Comparison of ENCODE assay signal across 30 cellular contexts in genomic region chr16:53036066-53036465, GRCh38. TPM values are rescaled to one million over a fixed set of nuclear protein-coding genes. Genes with fewer than 3 reads are reported as not detected.
"Had no signal": no experiment of that assay in that cellular context is flagged by ENCODE, and none has a peak within 500 bp of the region (broad histone marks: within the 10 kb centered on the region; RNA-seq: fewer than 3 reads in every experiment).

No MANE protein-coding gene starts in this region.

- H3K4me3 ChIP-seq: ascending aorta, cardiac muscle cell had no signal

- ATAC-seq: activated CD8-positive, alpha-beta memory T cell treated with anti-CD3 and anti-CD28 coated beads, Interleukin-2, amount 10 ng/mL, durations not matched to agents 7 days and 5 days; activated CD8-positive, alpha-beta T cell treated with anti-CD3 and anti-CD28 coated beads, Interleukin-2, amount 10 ng/mL, durations not matched to agents 7 days and 5 days; activated naive CD8-positive, alpha-beta T cell treated with anti-CD3 and anti-CD28 coated beads, Interleukin-2, amount 50 U/mL, for 24 hours had no signal

- FAIRE-seq: bronchial epithelial cell, TTC549 had no signal

- DNase-seq: activated B cell treated with CpG ODN at 0.5 μM for 24 hours; activated CD4-positive, alpha-beta memory T cell treated with anti-CD3 and anti-CD28 coated beads, Interleukin-2, amount 10 ng/mL, durations not matched to agents 7 days and 5 days; activated CD4-positive, alpha-beta T cell treated with anti-CD3 and anti-CD28 coated beads for 4 hours; activated CD4-positive, alpha-beta T cell treated with anti-CD3 and anti-CD28 coated beads, Interleukin-2, amount 10 ng/mL, durations not matched to agents 7 days and 5 days; activated CD4-positive, alpha-beta T cell treated with anti-CD3 and anti-CD28 coated beads, Interleukin-2, amount 50 U/mL, for 48 hours; activated CD4-positive, CD25-positive, alpha-beta regulatory T cell treated with anti-CD3 and anti-CD28 coated beads, Interleukin-2, amount 50 U/mL, for 72 hours; activated CD8-positive, alpha-beta memory T cell treated with anti-CD3 and anti-CD28 coated beads for 24 hours; activated CD8-positive, alpha-beta memory T cell treated with anti-CD3 and anti-CD28 coated beads, Interleukin-2, amount 10 ng/mL, durations not matched to agents 7 days and 5 days; activated CD8-positive, alpha-beta memory T cell treated with anti-CD3 and anti-CD28 coated beads, Interleukin-2, amount 50 U/mL, for 48 hours; activated CD8-positive, alpha-beta T cell treated with anti-CD3 and anti-CD28 coated beads, Interleukin-2, amount 10 ng/mL, durations not matched to agents 7 days and 5 days; activated effector memory CD4-positive, alpha-beta T cell treated with Interleukin-2 at 50 U/mL for 16 hours; activated gamma-delta T cell; activated naive CD4-positive, alpha-beta T cell treated with anti-CD3 and anti-CD28 coated beads, Interleukin-2, amount 10 ng/mL, durations not matched to agents 7 days and 5 days; activated naive CD4-positive, alpha-beta T cell treated with Interleukin-2 at 50 U/mL for 16 hours; activated naive CD8-positive, alpha-beta T cell treated with anti-CD3 and anti-CD28 coated beads, Interleukin-2, amount 10 ng/mL, durations not matched to agents 7 days and 5 days; activated naive CD8-positive, alpha-beta T cell treated with anti-CD3 and anti-CD28 coated beads, Interleukin-2, amount 50 U/mL, for 24 hours; activated T-cell treated with anti-CD3 and anti-CD28 coated beads, Interleukin-2, amount 50 U/mL, for 24 hours; activated T-cell treated with anti-CD3 and anti-CD28 coated beads, Interleukin-2, amount 50 U/mL, for 48 hours; amygdala; anterior cingulate cortex; caudate nucleus; SW 1271; T-helper 1 cell; T-helper 2 cell; T-helper 9 cell had no signal

- H3K27me3 ChIP-seq: ascending aorta, cardiac muscle cell had no signal

- H3K36me3 ChIP-seq: ascending aorta, cardiac muscle cell had no signal

- H3K27ac ChIP-seq: ascending aorta, cardiac muscle cell, VCaP had no signal

- H3K9me3 ChIP-seq: ascending aorta had no signal

- H3K4me1 ChIP-seq: ascending aorta had no signal

RNA-seq across cellular contexts. Expression of gene CHD9NB, which starts 16.6 kb away (rescaled TPM):
- total RNA-seq: activated B cell treated with CpG ODN at 0.5 μM for 24 hours had no signal
- polyA plus RNA-seq: cardiac muscle cell had no signal
